In genomic region chr21:43329361-43330269, GRCh38 we compare ENCODE assay signal across 24 cellular contexts.
"Had no signal": no experiment of that assay in that cellular context is flagged by ENCODE, and none has a peak within 500 bp of the region (broad histone marks: within the 10 kb centered on the region; RNA-seq: fewer than 3 reads in every experiment).

No MANE protein-coding gene starts in this region.

- H3K27ac ChIP-seq: breast epithelium, left lung, parathyroid adenoma, stomach, suprapubic skin had no signal

- FAIRE-seq: astrocyte, small intestine, urothelium cell line had no signal

- H3K27me3 ChIP-seq: breast epithelium, left lung, stomach, suprapubic skin had no signal

- H3K9me3 ChIP-seq: breast epithelium, left lung, stomach, suprapubic skin, tibial nerve had no signal

- H3K9ac ChIP-seq: parathyroid adenoma had no signal

- H3K27ac Mint-ChIP-seq: activated naive CD8-positive, alpha-beta T cell treated with anti-CD3 and anti-CD28 coated beads for 36 hours; dendritic cell treated with granulocyte-macrophage colony-stimulating factor and Interleukin-4, amounts not matched to agents 40 ng/mL and 50 ng/mL, for 4 days; stimulated activated memory B cell treated with anti-CD40 and anti-IgM and Interleukin-4, amounts not matched to agents 10 μg/mL and 1 μg/mL and 100 μg/mL, for 72 hours; T-helper 1 cell treated with Interleukin-12 subunit alpha and Interleukin-12 subunit beta and Interleukin-4 antibody, amounts not matched to agents 30 μg/mL and 1 μg/mL, for 36 hours; WTC11 had no signal

- H3K36me3 Mint-ChIP-seq: activated naive CD8-positive, alpha-beta T cell treated with anti-CD3 and anti-CD28 coated beads for 36 hours; stimulated activated memory B cell treated with anti-CD40 and anti-IgM and Interleukin-4, amounts not matched to agents 10 μg/mL and 1 μg/mL and 100 μg/mL, for 72 hours had no signal

- H2AFZ ChIP-seq: parathyroid adenoma had no signal

- DNase-seq: activated naive CD4-positive, alpha-beta T cell treated with Interleukin-2 at 50 U/mL for 16 hours; activated naive CD8-positive, alpha-beta T cell treated with anti-CD3 and anti-CD28 coated beads for 36 hours; activated T-cell treated with anti-CD3 and anti-CD28 coated beads, Interleukin-2, amount 50 U/mL, for 48 hours; effector CD4-positive, alpha-beta T cell; erythroblast; foreskin fibroblast; mammary epithelial cell; nucleus accumbens; small intestine; stimulated activated CD4-positive, alpha-beta T cell treated with anti-CD3 and anti-CD28 coated beads, Interleukin-15, amount 100 ng/mL, for 24 hours; stomach; T1000 had no signal

- H3K4me3 Mint-ChIP-seq: activated naive CD8-positive, alpha-beta T cell treated with anti-CD3 and anti-CD28 coated beads for 36 hours; dendritic cell treated with granulocyte-macrophage colony-stimulating factor and Interleukin-4, amounts not matched to agents 40 ng/mL and 50 ng/mL, for 4 days; nephron; stimulated activated memory B cell treated with anti-CD40 and anti-IgM and Interleukin-4, amounts not matched to agents 10 μg/mL and 1 μg/mL and 100 μg/mL, for 72 hours; T-helper 1 cell treated with Interleukin-12 subunit alpha and Interleukin-12 subunit beta and Interleukin-4 antibody, amounts not matched to agents 30 μg/mL and 1 μg/mL, for 36 hours; WTC11 had no signal

- H3K36me3 ChIP-seq: breast epithelium, left lung, stomach, suprapubic skin, tibial nerve had no signal

- H3K4me3 ChIP-seq: breast epithelium, left lung, stomach, suprapubic skin, tibial nerve had no signal

- H3K79me2 ChIP-seq: parathyroid adenoma had no signal

- H3K27me3 Mint-ChIP-seq: activated naive CD8-positive, alpha-beta T cell treated with anti-CD3 and anti-CD28 coated beads for 36 hours; stimulated activated memory B cell treated with anti-CD40 and anti-IgM and Interleukin-4, amounts not matched to agents 10 μg/mL and 1 μg/mL and 100 μg/mL, for 72 hours had no signal

- H3K9me3 Mint-ChIP-seq: activated naive CD8-positive, alpha-beta T cell treated with anti-CD3 and anti-CD28 coated beads for 36 hours; dendritic cell treated with granulocyte-macrophage colony-stimulating factor and Interleukin-4, amounts not matched to agents 40 ng/mL and 50 ng/mL, for 4 days; stimulated activated memory B cell treated with anti-CD40 and anti-IgM and Interleukin-4, amounts not matched to agents 10 μg/mL and 1 μg/mL and 100 μg/mL, for 72 hours had no signal
